1 cellular context compared by ENCODE assay signal in the genomic region with DNA sequence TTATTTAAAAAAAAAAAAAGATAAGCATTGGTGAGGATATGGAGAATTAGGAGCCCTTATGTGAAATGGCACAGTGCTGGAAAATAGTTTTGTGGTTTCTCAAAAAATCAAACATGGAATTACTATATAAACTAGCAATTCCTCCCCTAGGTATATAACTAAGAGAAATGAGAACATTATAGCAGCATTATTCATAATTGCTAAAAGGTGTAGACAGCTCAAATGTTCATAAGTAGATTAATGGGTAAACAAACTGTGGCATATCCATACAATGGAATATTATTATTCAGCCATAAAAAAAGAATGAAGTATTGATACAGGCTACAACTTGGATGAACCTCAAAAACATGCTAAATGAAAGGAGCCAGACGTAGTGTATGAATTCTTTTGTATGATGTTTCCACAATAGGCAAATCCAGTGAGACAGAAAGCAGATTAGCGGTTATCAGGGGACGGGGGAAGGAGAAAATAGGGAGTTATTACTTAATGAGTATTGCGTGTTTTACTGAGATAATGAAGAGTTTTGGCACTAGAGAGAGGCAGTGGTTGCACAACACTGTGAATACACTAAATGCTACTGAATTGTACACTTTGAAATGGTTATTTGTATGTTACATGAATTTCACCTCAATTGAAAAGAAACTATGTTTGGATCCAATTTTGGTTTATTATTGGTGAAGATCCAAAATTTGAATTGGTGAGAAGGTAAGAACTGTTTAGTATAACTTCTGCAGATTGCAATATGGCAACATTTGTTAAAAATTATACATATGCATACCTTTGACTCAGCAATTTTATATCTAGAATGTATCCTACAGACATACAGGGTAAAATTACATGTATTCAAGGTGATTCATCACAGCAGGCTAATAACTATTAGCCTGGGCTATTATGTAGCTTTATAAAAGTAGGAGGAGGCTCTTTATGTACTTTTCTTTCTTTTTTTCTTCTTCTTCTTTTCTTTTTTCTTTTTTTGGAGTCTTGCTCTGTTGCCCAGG.
TF ChIP-seq lines count a peak whose summit lies in the region.

No MANE protein-coding gene starts in this region.

TF ChIP-seq in K562, 482 proteins besides CTCF, POLR2A, EP300 and RAD21 (continued from another document and continues in another):
- TF ChIP-seq, protein P1, sequence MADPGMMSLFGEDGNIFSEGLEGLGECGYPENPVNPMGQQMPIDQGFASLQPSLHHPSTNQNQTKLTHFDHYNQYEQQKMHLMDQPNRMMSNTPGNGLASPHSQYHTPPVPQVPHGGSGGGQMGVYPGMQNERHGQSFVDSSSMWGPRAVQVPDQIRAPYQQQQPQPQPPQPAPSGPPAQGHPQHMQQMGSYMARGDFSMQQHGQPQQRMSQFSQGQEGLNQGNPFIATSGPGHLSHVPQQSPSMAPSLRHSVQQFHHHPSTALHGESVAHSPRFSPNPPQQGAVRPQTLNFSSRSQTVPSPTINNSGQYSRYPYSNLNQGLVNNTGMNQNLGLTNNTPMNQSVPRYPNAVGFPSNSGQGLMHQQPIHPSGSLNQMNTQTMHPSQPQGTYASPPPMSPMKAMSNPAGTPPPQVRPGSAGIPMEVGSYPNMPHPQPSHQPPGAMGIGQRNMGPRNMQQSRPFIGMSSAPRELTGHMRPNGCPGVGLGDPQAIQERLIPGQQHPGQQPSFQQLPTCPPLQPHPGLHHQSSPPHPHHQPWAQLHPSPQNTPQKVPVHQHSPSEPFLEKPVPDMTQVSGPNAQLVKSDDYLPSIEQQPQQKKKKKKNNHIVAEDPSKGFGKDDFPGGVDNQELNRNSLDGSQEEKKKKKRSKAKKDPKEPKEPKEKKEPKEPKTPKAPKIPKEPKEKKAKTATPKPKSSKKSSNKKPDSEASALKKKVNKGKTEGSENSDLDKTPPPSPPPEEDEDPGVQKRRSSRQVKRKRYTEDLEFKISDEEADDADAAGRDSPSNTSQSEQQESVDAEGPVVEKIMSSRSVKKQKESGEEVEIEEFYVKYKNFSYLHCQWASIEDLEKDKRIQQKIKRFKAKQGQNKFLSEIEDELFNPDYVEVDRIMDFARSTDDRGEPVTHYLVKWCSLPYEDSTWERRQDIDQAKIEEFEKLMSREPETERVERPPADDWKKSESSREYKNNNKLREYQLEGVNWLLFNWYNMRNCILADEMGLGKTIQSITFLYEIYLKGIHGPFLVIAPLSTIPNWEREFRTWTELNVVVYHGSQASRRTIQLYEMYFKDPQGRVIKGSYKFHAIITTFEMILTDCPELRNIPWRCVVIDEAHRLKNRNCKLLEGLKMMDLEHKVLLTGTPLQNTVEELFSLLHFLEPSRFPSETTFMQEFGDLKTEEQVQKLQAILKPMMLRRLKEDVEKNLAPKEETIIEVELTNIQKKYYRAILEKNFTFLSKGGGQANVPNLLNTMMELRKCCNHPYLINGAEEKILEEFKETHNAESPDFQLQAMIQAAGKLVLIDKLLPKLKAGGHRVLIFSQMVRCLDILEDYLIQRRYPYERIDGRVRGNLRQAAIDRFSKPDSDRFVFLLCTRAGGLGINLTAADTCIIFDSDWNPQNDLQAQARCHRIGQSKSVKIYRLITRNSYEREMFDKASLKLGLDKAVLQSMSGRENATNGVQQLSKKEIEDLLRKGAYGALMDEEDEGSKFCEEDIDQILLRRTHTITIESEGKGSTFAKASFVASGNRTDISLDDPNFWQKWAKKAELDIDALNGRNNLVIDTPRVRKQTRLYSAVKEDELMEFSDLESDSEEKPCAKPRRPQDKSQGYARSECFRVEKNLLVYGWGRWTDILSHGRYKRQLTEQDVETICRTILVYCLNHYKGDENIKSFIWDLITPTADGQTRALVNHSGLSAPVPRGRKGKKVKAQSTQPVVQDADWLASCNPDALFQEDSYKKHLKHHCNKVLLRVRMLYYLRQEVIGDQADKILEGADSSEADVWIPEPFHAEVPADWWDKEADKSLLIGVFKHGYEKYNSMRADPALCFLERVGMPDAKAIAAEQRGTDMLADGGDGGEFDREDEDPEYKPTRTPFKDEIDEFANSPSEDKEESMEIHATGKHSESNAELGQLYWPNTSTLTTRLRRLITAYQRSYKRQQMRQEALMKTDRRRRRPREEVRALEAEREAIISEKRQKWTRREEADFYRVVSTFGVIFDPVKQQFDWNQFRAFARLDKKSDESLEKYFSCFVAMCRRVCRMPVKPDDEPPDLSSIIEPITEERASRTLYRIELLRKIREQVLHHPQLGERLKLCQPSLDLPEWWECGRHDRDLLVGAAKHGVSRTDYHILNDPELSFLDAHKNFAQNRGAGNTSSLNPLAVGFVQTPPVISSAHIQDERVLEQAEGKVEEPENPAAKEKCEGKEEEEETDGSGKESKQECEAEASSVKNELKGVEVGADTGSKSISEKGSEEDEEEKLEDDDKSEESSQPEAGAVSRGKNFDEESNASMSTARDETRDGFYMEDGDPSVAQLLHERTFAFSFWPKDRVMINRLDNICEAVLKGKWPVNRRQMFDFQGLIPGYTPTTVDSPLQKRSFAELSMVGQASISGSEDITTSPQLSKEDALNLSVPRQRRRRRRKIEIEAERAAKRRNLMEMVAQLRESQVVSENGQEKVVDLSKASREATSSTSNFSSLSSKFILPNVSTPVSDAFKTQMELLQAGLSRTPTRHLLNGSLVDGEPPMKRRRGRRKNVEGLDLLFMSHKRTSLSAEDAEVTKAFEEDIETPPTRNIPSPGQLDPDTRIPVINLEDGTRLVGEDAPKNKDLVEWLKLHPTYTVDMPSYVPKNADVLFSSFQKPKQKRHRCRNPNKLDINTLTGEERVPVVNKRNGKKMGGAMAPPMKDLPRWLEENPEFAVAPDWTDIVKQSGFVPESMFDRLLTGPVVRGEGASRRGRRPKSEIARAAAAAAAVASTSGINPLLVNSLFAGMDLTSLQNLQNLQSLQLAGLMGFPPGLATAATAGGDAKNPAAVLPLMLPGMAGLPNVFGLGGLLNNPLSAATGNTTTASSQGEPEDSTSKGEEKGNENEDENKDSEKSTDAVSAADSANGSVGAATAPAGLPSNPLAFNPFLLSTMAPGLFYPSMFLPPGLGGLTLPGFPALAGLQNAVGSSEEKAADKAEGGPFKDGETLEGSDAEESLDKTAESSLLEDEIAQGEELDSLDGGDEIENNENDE (IDR thresholded peaks at IDR 0.05; ENCODE audit: low read depth, low read length): no peak
- TF ChIP-seq POLR2B (IDR thresholded peaks at IDR 0.05; ENCODE audit: low read depth, partially characterized antibody): no peak
- no peak for TF ChIP-seq FOXP1 (CRISPR knock-in tag; IDR thresholded peaks at IDR 0.05)
- TF ChIP-seq ZNF699 (CRISPR knock-in tag; IDR thresholded peaks at IDR 0.05; ENCODE audit: insufficient replicate concordance): no peak
- TF ChIP-seq, protein P2, sequence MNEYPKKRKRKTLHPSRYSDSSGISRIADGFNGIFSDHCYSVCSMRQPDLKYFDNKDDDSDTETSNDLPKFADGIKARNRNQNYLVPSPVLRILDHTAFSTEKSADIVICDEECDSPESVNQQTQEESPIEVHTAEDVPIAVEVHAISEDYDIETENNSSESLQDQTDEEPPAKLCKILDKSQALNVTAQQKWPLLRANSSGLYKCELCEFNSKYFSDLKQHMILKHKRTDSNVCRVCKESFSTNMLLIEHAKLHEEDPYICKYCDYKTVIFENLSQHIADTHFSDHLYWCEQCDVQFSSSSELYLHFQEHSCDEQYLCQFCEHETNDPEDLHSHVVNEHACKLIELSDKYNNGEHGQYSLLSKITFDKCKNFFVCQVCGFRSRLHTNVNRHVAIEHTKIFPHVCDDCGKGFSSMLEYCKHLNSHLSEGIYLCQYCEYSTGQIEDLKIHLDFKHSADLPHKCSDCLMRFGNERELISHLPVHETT (CRISPR knock-in tag; conservative IDR thresholded peaks at IDR 0.05 in 1 of 2, IDR thresholded peaks at IDR 0.05 in 1 of 2): no peak
- no peak for TF ChIP-seq ZNF764 (CRISPR knock-in tag; IDR thresholded peaks at IDR 0.05; ENCODE audit: low read depth)
- TF ChIP-seq MTA3 (IDR thresholded peaks at IDR 0.05; ENCODE audit: borderline replicate concordance): no peak
- TF ChIP-seq PPARD (CRISPR knock-in tag; IDR thresholded peaks at IDR 0.05): no peak
- peak; percentile 89 for TF ChIP-seq DPF2 (IDR thresholded peaks at IDR 0.05)
- TF ChIP-seq, protein P3, sequence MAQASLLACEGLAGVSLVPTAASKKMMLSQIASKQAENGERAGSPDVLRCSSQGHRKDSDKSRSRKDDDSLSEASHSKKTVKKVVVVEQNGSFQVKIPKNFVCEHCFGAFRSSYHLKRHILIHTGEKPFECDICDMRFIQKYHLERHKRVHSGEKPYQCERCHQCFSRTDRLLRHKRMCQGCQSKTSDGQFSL (CRISPR knock-in tag; IDR thresholded peaks at IDR 0.05): no peak
- TF ChIP-seq, protein P3 (tag; IDR thresholded peaks at IDR 0.05): no peak
- TF ChIP-seq, protein P4, sequence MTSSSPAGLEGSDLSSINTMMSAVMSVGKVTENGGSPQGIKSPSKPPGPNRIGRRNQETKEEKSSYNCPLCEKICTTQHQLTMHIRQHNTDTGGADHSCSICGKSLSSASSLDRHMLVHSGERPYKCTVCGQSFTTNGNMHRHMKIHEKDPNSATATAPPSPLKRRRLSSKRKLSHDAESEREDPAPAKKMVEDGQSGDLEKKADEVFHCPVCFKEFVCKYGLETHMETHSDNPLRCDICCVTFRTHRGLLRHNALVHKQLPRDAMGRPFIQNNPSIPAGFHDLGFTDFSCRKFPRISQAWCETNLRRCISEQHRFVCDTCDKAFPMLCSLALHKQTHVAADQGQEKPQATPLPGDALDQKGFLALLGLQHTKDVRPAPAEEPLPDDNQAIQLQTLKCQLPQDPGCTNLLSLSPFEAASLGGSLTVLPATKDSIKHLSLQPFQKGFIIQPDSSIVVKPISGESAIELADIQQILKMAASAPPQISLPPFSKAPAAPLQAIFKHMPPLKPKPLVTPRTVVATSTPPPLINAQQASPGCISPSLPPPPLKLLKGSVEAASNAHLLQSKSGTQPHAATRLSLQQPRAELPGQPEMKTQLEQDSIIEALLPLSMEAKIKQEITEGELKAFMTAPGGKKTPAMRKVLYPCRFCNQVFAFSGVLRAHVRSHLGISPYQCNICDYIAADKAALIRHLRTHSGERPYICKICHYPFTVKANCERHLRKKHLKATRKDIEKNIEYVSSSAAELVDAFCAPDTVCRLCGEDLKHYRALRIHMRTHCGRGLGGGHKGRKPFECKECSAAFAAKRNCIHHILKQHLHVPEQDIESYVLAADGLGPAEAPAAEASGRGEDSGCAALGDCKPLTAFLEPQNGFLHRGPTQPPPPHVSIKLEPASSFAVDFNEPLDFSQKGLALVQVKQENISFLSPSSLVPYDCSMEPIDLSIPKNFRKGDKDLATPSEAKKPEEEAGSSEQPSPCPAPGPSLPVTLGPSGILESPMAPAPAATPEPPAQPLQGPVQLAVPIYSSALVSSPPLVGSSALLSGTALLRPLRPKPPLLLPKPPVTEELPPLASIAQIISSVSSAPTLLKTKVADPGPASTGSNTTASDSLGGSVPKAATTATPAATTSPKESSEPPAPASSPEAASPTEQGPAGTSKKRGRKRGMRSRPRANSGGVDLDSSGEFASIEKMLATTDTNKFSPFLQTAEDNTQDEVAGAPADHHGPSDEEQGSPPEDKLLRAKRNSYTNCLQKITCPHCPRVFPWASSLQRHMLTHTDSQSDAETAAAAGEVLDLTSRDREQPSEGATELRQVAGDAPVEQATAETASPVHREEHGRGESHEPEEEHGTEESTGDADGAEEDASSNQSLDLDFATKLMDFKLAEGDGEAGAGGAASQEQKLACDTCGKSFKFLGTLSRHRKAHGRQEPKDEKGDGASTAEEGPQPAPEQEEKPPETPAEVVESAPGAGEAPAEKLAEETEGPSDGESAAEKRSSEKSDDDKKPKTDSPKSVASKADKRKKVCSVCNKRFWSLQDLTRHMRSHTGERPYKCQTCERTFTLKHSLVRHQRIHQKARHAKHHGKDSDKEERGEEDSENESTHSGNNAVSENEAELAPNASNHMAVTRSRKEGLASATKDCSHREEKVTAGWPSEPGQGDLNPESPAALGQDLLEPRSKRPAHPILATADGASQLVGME (CRISPR knock-in tag; IDR thresholded peaks at IDR 0.05): no peak
- no peak for TF ChIP-seq FOXK2 (conservative IDR thresholded peaks at IDR 0.05 in 1 of 2, IDR thresholded peaks at IDR 0.05 in 1 of 2; ENCODE audit: low read depth in 2 of 2)
- TF ChIP-seq STAT5B (CRISPR knock-in tag; IDR thresholded peaks at IDR 0.05): no peak
- TF ChIP-seq, protein P5, sequence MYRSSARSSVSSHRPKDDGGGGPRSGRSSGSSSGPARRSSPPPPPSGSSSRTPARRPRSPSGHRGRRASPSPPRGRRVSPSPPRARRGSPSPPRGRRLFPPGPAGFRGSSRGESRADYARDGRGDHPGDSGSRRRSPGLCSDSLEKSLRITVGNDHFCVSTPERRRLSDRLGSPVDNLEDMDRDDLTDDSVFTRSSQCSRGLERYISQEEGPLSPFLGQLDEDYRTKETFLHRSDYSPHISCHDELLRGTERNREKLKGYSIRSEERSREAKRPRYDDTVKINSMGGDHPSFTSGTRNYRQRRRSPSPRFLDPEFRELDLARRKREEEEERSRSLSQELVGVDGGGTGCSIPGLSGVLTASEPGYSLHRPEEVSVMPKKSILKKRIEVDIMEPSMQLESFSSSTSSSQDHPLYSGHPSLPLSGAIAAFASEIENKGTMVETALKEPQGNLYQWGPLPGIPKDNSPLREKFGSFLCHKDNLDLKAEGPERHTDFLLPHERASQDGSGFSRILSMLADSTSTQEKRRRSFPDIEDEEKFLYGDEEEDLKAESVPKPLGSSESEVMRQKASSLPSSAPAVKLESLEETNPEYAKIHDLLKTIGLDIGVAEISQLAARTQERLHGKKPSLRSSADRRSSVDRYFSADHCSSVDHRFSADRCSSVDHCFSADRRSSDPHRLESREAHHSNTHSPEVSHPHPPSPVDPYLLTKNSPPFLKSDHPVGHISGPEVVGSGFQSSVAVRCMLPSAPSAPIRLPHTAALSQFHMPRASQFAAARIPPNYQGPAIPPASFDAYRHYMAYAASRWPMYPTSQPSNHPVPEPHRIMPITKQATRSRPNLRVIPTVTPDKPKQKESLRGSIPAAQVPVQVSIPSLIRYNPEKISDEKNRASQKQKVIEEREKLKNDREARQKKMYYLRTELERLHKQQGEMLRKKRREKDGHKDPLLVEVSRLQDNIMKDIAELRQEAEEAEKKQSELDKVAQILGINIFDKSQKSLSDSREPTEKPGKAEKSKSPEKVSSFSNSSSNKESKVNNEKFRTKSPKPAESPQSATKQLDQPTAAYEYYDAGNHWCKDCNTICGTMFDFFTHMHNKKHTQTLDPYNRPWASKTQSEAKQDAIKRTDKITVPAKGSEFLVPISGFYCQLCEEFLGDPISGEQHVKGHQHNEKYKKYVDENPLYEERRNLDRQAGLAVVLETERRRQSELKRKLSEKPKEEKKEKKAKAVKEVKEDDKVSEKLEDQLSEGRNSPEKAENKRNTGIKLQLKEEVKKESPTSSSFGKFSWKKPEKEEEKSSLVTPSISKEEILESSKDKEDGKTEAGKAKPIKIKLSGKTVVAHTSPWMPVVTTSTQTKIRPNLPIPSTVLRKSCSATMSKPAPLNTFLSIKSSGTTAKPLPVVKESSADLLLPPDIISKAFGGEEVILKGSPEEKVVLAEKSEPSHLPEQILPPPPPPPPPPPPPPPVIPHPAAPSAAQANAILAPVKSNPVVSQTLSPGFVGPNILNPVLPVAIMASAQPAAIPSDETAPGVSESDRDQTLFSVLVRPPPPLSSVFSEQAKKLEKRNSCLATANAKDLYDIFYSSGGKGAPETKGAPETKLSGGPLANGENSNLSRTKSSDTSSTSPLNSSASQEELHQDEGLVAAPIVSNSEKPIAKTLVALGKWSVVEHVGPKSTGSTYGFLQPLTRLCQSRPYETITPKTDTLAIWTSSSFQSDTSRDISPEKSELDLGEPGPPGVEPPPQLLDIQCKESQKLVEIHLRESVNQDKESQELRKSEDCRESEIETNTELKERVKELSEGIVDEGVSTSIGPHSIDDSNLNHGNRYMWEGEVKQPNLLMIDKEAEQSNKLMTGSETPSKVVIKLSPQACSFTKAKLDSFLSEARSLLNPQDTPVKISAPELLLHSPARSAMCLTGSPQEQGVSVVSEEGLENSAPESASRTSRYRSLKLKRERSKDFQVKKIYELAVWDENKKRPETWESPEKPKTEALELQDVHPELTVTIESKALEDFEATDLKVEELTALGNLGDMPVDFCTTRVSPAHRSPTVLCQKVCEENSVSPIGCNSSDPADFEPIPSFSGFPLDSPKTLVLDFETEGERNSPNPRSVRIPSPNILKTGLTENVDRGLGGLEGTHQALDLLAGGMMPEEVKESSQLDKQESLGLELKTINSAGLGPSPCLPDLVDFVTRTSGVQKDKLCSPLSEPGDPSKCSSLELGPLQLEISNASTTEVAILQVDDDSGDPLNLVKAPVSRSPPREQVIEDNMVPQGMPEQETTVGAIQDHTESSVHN (IDR thresholded peaks at IDR 0.05; ENCODE audit: borderline replicate concordance in 1 of 2, low read depth in 1 of 2): no peak
